16 cellular contexts compared by ENCODE assay signal in genomic region chr19:10690351-10690781, GRCh38. TPM values are rescaled to one million over a fixed set of nuclear protein-coding genes. Genes with fewer than 3 reads are reported as not detected.
DNase-seq lines count a peak whose midpoint lies in the region; ATAC-seq and TF ChIP-seq lines count a peak whose summit lies in the region.
"Had no signal": no experiment of that assay in that cellular context is flagged by ENCODE, and none has a peak within 500 bp of the region (broad histone marks: within the 10 kb centered on the region; RNA-seq: fewer than 3 reads in every experiment).

No MANE protein-coding gene starts in this region.

- H3K9me3 ChIP-seq in mucosa of descending colon (no peaks in the 10 kb centered on the region), MG63 (no peaks in the 10 kb centered on the region)
- H3K9me3 ChIP-seq: psoas muscle had no signal

- no peak for TF ChIP-seq EP300 in Ishikawa (IDR thresholded peaks at IDR 0.05; ENCODE audit: borderline replicate concordance)

- intact Hi-C loops in mucosa of descending colon (cut with DNase I, micrococcal nuclease), result no loop called here

- no peaks in the 10 kb centered on the region for H3K36me3 ChIP-seq in mucosa of descending colon (ENCODE audit: low read depth)
- peaks cover 77% of the 10 kb centered on the region for H3K36me3 ChIP-seq in MG63

- H3K27me3 ChIP-seq in MG63, result no peaks in the 10 kb centered on the region
- H3K27me3 ChIP-seq: hepatocyte had no signal

- no peak overlapping the region for H3K4me3 ChIP-seq in mucosa of descending colon
- H3K4me3 ChIP-seq in MG63, result no peak overlapping the region
- H3K4me3 ChIP-seq: hepatocyte, psoas muscle had no signal

- peaks cover under 1 to 2% of the 10 kb centered on the region in 2 donors for H3K27me3 Mint-ChIP-seq in effector memory CD8-positive, alpha-beta T cell
- H3K27me3 Mint-ChIP-seq: activated CD8-positive, alpha-beta T cell treated with anti-CD3 and anti-CD28 coated beads for 36 hours; memory B cell had no signal

- ATAC-seq in effector memory CD8-positive, alpha-beta T cell (replicated peaks), result no peak
- ATAC-seq in mucosa of descending colon (peak; percentile 10), omental fat pad (ENCODE audit: low FRiP score) (no peak)
- ATAC-seq: activated CD8-positive, alpha-beta T cell treated with anti-CD3 and anti-CD28 coated beads for 36 hours; stimulated activated naive CD8-positive, alpha-beta T cell treated with anti-CD3 and anti-CD28 coated beads, Interleukin-15, amount 100 ng/mL, for 72 hours had no signal

- H3K9me3 Mint-ChIP-seq in effector memory CD8-positive, alpha-beta T cell, result no peaks in the 10 kb centered on the region
- H3K9me3 Mint-ChIP-seq: activated CD8-positive, alpha-beta T cell treated with anti-CD3 and anti-CD28 coated beads for 36 hours; memory B cell; stimulated activated naive CD8-positive, alpha-beta T cell treated with anti-CD3 and anti-CD28 coated beads, Interleukin-15, amount 100 ng/mL, for 72 hours had no signal

- H3K4me1 ChIP-seq in mucosa of descending colon (ENCODE audit: low read depth), result peaks cover 3% of the 10 kb centered on the region

- TF ChIP-seq CTCF in mucosa of descending colon (IDR thresholded peaks at IDR 0.05) (no peak), omental fat pad (IDR thresholded peaks at IDR 0.05) (no peak)

- peak overlapping the region; percentile 58 to 65 for H3K27ac Mint-ChIP-seq in effector memory CD8-positive, alpha-beta T cell
- H3K27ac Mint-ChIP-seq: activated CD8-positive, alpha-beta T cell treated with anti-CD3 and anti-CD28 coated beads for 36 hours; memory B cell had no signal

- no peak overlapping the region for H3K4me3 Mint-ChIP-seq in effector memory CD8-positive, alpha-beta T cell
- H3K4me3 Mint-ChIP-seq: activated CD8-positive, alpha-beta T cell treated with anti-CD3 and anti-CD28 coated beads for 36 hours; memory B cell; stimulated activated naive CD8-positive, alpha-beta T cell treated with anti-CD3 and anti-CD28 coated beads, Interleukin-15, amount 100 ng/mL, for 72 hours had no signal

- peaks cover 78% of the 10 kb centered on the region for H3K36me3 Mint-ChIP-seq in effector memory CD8-positive, alpha-beta T cell (ENCODE audit: insufficient read depth)

- no peak for TF ChIP-seq RAD21 in Ishikawa (IDR thresholded peaks at IDR 0.05; ENCODE audit: low read depth)

- DNase-seq in ELR (ENCODE audit: low read depth) (peak; percentile 39), mucosa of descending colon (no peak), NCI-H446 treated with DMSO at 0.1 percent for 48 hours (lab: John Stamatoyannopoulos, UW) (no peak), MG63 (no peak), omental fat pad (ENCODE audit: low spot score) (no peak), amygdala (lab: John Stamatoyannopoulos, UW) (no peak)
- no peak for DNase-seq in effector memory CD8-positive, alpha-beta T cell
- DNase-seq: activated CD8-positive, alpha-beta T cell treated with anti-CD3 and anti-CD28 coated beads for 36 hours; activated naive CD4-positive, alpha-beta T cell treated with Interleukin-2 at 50 U/mL for 16 hours; NCI-H1694 treated with DMSO at 0.1 percent for 48 hours; psoas muscle; stimulated activated CD4-positive, alpha-beta T cell treated with anti-CD3 and anti-CD28 coated beads, Interleukin-4, amount 100 ng/mL, for 1 hour; stimulated activated naive CD8-positive, alpha-beta T cell treated with anti-CD3 and anti-CD28 coated beads, Interleukin-15, amount 100 ng/mL, for 72 hours had no signal

- peaks cover 7 to 12% of the 10 kb centered on the region in 2 donors for H3K4me1 Mint-ChIP-seq in effector memory CD8-positive, alpha-beta T cell (ENCODE audit: low read depth in 2 of 2)

TF ChIP-seq in Ishikawa, 13 proteins besides CTCF, POLR2A, EP300 and RAD21:
- TF ChIP-seq TCF12 (IDR thresholded peaks at IDR 0.05; ENCODE audit: low read depth), result no peak
- TF ChIP-seq TAF1 (IDR thresholded peaks at IDR 0.05; ENCODE audit: low read depth), result no peak
- peak; percentile 55 for TF ChIP-seq CEBPB (IDR thresholded peaks at IDR 0.05)

RNA-seq across cellular contexts. Expression of gene QTRT1, which starts 10.9 kb away (rescaled TPM):
- total RNA-seq in mucosa of descending colon (100 to 1,000 TPM in 2 of 3 donors, 10 to 100 TPM in 1; 57.8 to 107 (median 101) TPM), omental fat pad (10 to 100 TPM; 25.0 to 40.2 (median 28.9) TPM)
- 95.3 and 97.4 TPM in 2 replicates for total RNA-seq in MG63 (2014; rRNA removed; shearing (Covaris generic); ENCODE audit: low replicate concordance)

RNA-seq across cellular contexts. Expression of gene DNM2, which starts 27.5 kb away (rescaled TPM):
- total RNA-seq in mucosa of descending colon (100 to 1,000 TPM; 318 to 602 (median 562) TPM), omental fat pad (100 to 1,000 TPM in 2 of 4 donors, 10 to 100 TPM in 2; 76.5 to 135 (median 99.9) TPM)
- total RNA-seq in MG63 (2014; rRNA removed; shearing (Covaris generic); ENCODE audit: low replicate concordance), result 104 and 116 TPM in 2 replicates

RNA-seq across cellular contexts. Expression of gene ILF3, which starts 36.2 kb away (rescaled TPM):
- total RNA-seq in mucosa of descending colon (100 to 1,000 TPM; 151 to 213 (median 178) TPM), omental fat pad (100 to 1,000 TPM; 101 to 237 (median 120) TPM)
- 273 and 320 TPM in 2 replicates for total RNA-seq in MG63 (2014; rRNA removed; shearing (Covaris generic); ENCODE audit: low replicate concordance)
